ENCODE assay signal across 25 cellular contexts in genomic region chr12:39404000-39404399, GRCh38. TPM values are rescaled to one million over a fixed set of nuclear protein-coding genes. Genes with fewer than 3 reads are reported as not detected.
A peak's percentile ranks its signal among the peaks of the same experiment; 100 is the strongest.
DNase-seq lines count a peak whose midpoint lies in the region; ATAC-seq, FAIRE-seq and TF ChIP-seq lines count a peak whose summit lies in the region.
"Had no signal": no experiment of that assay in that cellular context is flagged by ENCODE, and none has a peak within 500 bp of the region (broad histone marks: within the 10 kb centered on the region; RNA-seq: fewer than 3 reads in every experiment).

No MANE protein-coding gene starts in this region.

- FAIRE-seq in GM12892 (lab: Jason Lieb, UNC): peak; percentile 17
- FAIRE-seq: D721Med, GM19239, H1 had no signal

- H3K4ac ChIP-seq in trophoblast cell (ENCODE audit: low read depth, low read length): no peak overlapping the region

- no peak overlapping the region for H2AK5ac ChIP-seq in trophoblast cell (ENCODE audit: low read length)

- no peak overlapping the region for H2BK12ac ChIP-seq in trophoblast cell (ENCODE audit: low read length)

- H3F3A ChIP-seq in OCI-LY1 (ENCODE audit: insufficient read depth, low read length): no peaks in the 10 kb centered on the region

- no peak overlapping the region for H2BK5ac ChIP-seq in trophoblast cell (ENCODE audit: low read depth, low read length, poor library complexity)

- no peak overlapping the region for H4K91ac ChIP-seq in trophoblast cell (ENCODE audit: low read depth, low read length)

- no peak overlapping the region for H3K18ac ChIP-seq in trophoblast cell (ENCODE audit: low read length)

- H3K9me2 ChIP-seq in OCI-LY1 (ENCODE audit: low read depth, low read length): no peaks in the 10 kb centered on the region

- no peaks in the 10 kb centered on the region for H3K36me3 ChIP-seq in OCI-LY1 (ENCODE audit: insufficient read depth, low read length)
- no peaks in the 10 kb centered on the region for H3K36me3 ChIP-seq in trophoblast cell (ENCODE audit: control insufficient read depth in 1 of 2, insufficient read depth in 2 of 2, low read length in 2 of 2)
- H3K36me3 ChIP-seq: BLaER1 treated with 17β-estradiol and CSF1 and Interleukin-3, amounts not matched to agents 10 nM and 100 nM had no signal

- no peak for TF ChIP-seq POLR2A in GM12892 (IDR thresholded peaks at IDR 0.05; ENCODE audit: low read depth, low read length)

- H2AFZ ChIP-seq in OCI-LY1 (ENCODE audit: low read length) (no peak overlapping the region), trophoblast cell (ENCODE audit: insufficient read depth, low read length, poor library complexity) (no peak overlapping the region)
- H2AFZ ChIP-seq: GM23248 had no signal

- no peaks in the 10 kb centered on the region for H3K79me1 ChIP-seq in trophoblast cell (ENCODE audit: low read length)

- ATAC-seq in HG02852 (IDR thresholded peaks at IDR 0.05; ENCODE audit: unreplicated experiment): no peak
- ATAC-seq: A549, HCT116 had no signal

- H2BK120ac ChIP-seq in trophoblast cell (ENCODE audit: insufficient read depth, low read length, poor library complexity): no peak overlapping the region

- H3K14ac ChIP-seq in trophoblast cell (ENCODE audit: low read length): no peak overlapping the region

- H3K4me1 ChIP-seq in OCI-LY1 (ENCODE audit: insufficient read depth, low read length, severe bottlenecking) (peaks cover 48% of the 10 kb centered on the region), trophoblast cell (ENCODE audit: control insufficient read depth in 1 of 2, insufficient read depth in 2 of 2, low read length in 2 of 2) (no peaks in the 10 kb centered on the region)

- peaks cover 4% of the 10 kb centered on the region; the same call in 1 of the 2 replicates for H3K79me2 ChIP-seq in OCI-LY1 (ENCODE audit: insufficient read depth, low read length)
- H3K79me2 ChIP-seq in trophoblast cell (ENCODE audit: control insufficient read depth, insufficient read depth, low read length, poor library complexity): no peaks in the 10 kb centered on the region

- DNase-seq in GM12892 (ENCODE audit: insufficient read length) (no peak), epithelial cell of esophagus (ENCODE audit: low read depth) (peak; percentile 61), trophoblast cell (peak; percentile 51 to 59), NCI-H2227 treated with DMSO at 0.1 percent for 48 hours (lab: John Stamatoyannopoulos, UW) (no peak), DMS153 treated with DMSO at 0.1 percent for 48 hours (lab: John Stamatoyannopoulos, UW; ENCODE audit: unreplicated experiment) (no peak)
- DNase-seq: 8988T; ACHN; AML-193; BE2C; CD4-positive, alpha-beta T cell; CD8-positive, alpha-beta memory T cell; DMS 273 treated with DMSO at 0.1 percent for 48 hours; DMS53; DMS79 treated with DMSO at 0.1 percent for 48 hours; GF-D8; GM23248; H7 had no signal

- H3K27me3 ChIP-seq in OCI-LY1 (ENCODE audit: insufficient read depth, low read length) (no peaks in the 10 kb centered on the region), trophoblast cell (ENCODE audit: insufficient read depth, low read length) (no peaks in the 10 kb centered on the region)
- H3K27me3 ChIP-seq: BE2C; BLaER1 treated with 17β-estradiol and CSF1 and Interleukin-3, amounts not matched to agents 10 nM and 100 nM had no signal

- no peak overlapping the region for H4K12ac ChIP-seq in trophoblast cell (ENCODE audit: low read depth, low read length)

- H4K8ac ChIP-seq in trophoblast cell (ENCODE audit: low read depth, low read length): no peak overlapping the region

- H3K4me2 ChIP-seq in OCI-LY1 (ENCODE audit: low read length): no peak overlapping the region
- H3K4me2 ChIP-seq in trophoblast cell (ENCODE audit: low read length): no peak overlapping the region
- H3K4me2 ChIP-seq: A549; BLaER1 treated with 17β-estradiol and CSF1 and Interleukin-3, amounts not matched to agents 10 nM and 100 nM had no signal

- no peak overlapping the region for H3K23ac ChIP-seq in trophoblast cell (ENCODE audit: low read length)

- TF ChIP-seq CTCF in OCI-LY1 (IDR thresholded peaks at IDR 0.05; ENCODE audit: low read length) (no peak), epithelial cell of esophagus (IDR thresholded peaks at IDR 0.05; ENCODE audit: insufficient read depth, low read depth, low read length, missing control alignments) (no peak)

- H3K27ac ChIP-seq in OCI-LY1 (ENCODE audit: low read depth, low read length, poor library complexity, severe bottlenecking) (peak overlapping the region; percentile 53), trophoblast cell (ENCODE audit: low read depth, low read length) (no peak overlapping the region)
- H3K27ac ChIP-seq: A549; BLaER1 treated with 17β-estradiol and CSF1 and Interleukin-3, amounts not matched to agents 10 nM and 100 nM; GM23248 had no signal

- H3K9ac ChIP-seq in OCI-LY1 (ENCODE audit: low read length) (no peak overlapping the region), trophoblast cell (ENCODE audit: low read length) (no peak overlapping the region)
- H3K9ac ChIP-seq: BLaER1 treated with 17β-estradiol and CSF1 and Interleukin-3, amounts not matched to agents 10 nM and 100 nM; GM23248 had no signal

- no peaks in the 10 kb centered on the region for H4K20me1 ChIP-seq in OCI-LY1 (ENCODE audit: insufficient read depth, low read length)
- H4K20me1 ChIP-seq: BLaER1 treated with 17β-estradiol and CSF1 and Interleukin-3, amounts not matched to agents 10 nM and 100 nM had no signal

- no CpG with 5 or more reads among the region's 1 CpG for WGBS in trophoblast cell (ENCODE audit: extremely low coverage, insufficient coverage, insufficient read length)

- no peak overlapping the region for H3K4me3 ChIP-seq in OCI-LY1 (ENCODE audit: low read depth, low read length, poor library complexity, severe bottlenecking)
- H3K4me3 ChIP-seq in epithelial cell of esophagus (ENCODE audit: low read length): no peak overlapping the region
- H3K4me3 ChIP-seq in trophoblast cell (ENCODE audit: low read depth, low read length): no peak overlapping the region
- H3K4me3 ChIP-seq: A549; BLaER1 treated with 17β-estradiol and CSF1 and Interleukin-3, amounts not matched to agents 10 nM and 100 nM; GM23248 had no signal

- H3K9me3 ChIP-seq in OCI-LY1 (ENCODE audit: low read length) (no peaks in the 10 kb centered on the region), trophoblast cell (ENCODE audit: insufficient read depth, low read depth, low read length) (no peaks in the 10 kb centered on the region)
- H3K9me3 ChIP-seq: A549; BE2C; BLaER1 treated with 17β-estradiol and CSF1 and Interleukin-3, amounts not matched to agents 10 nM and 100 nM had no signal

RNA-seq across cellular contexts. Expression of gene KIF21A, which starts 38.9 kb away (rescaled TPM):
- 28.2 TPM for polyA plus RNA-seq in GM12892 (2012; ENCODE audit: missing spikeins)
- polyA plus RNA-seq in trophoblast cell (2013): 74.5 and 78.6 TPM in 2 replicates

Comparison
In these comparisons a context has a peak if more than half of its experiments do, and no peak if none do; other contexts are left out.
1. DNase-seq: peak in epithelial cell of esophagus (single experiment) and trophoblast cell (2 of 2); none in GM12892 (single experiment), NCI-H2227 treated with DMSO at 0.1 percent for 48 hours (single experiment) and DMS153 treated with DMSO at 0.1 percent for 48 hours (single experiment).